1 cellular context compared by ENCODE assay signal in genomic region chr10:123016228-123016627, GRCh38.
TF ChIP-seq lines count a peak whose summit lies in the region.

No MANE protein-coding gene starts in this region.

TF ChIP-seq in GM23338, 12 proteins besides CTCF, POLR2A, EP300 and RAD21 (continued from another document):
- no peak for TF ChIP-seq ZNF462 (CRISPR knock-in tag; IDR thresholded peaks at IDR 0.05)
- no peak for TF ChIP-seq ETS1 (IDR thresholded peaks at IDR 0.05)
- no peak for TF ChIP-seq JUNB (IDR thresholded peaks at IDR 0.05; ENCODE audit: unreplicated experiment)
- no peak for TF ChIP-seq STAT1 (IDR thresholded peaks at IDR 0.05; ENCODE audit: unreplicated experiment)
- TF ChIP-seq ZNF331 (CRISPR knock-in tag; IDR thresholded peaks at IDR 0.05; ENCODE audit: low read depth): no peak
- no peak for TF ChIP-seq EZH2phosphoT487 (IDR thresholded peaks at IDR 0.05; ENCODE audit: unreplicated experiment)
- TF ChIP-seq POLR2AphosphoS5 (IDR thresholded peaks at IDR 0.05; ENCODE audit: low read depth): no peak
